ENCODE assay signal across 8 cellular contexts in the genomic region with DNA sequence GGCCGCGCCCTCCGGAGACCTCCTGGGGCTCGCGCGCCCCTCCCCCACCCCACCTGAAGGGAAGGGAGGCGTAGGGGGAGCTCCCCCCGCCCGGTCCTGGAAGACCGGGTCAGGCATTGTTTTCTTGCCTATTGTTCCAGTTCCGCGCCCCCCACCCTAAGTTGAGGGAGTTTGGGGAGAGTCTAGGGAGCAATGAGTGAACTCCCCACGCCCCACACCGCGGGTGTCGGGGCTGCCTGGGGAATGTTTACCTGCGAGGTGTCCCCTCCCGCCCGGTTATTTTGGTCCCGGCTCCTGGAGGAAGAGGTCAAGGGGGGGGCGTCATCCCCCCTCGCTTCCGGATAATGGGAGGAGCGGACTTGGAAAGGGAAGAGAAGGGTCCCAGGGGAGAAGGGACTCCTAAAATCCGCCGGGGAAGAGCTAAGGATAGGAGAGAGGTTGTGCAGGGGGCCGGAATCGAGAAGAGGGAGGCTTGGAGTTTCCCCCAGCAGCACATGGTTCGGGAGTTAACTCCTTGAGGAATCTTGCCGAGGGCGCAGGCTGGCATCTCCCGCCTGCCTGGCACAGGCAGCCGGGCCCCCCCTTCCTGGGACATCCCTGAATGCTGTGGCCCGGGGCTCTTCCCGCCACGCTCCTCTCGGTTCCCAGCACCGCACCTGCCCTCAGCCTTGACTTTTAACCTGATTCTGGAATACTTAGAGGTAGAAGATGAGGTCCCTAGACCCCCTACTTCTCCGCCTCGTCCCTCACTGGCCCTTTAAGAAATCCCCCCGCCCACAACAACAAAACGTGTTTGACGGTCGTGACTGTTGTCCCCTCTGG. TPM values are rescaled to one million over a fixed set of nuclear protein-coding genes. Genes with fewer than 3 reads are reported as not detected.
DNase-seq lines count a peak whose midpoint lies in the region; ATAC-seq and TF ChIP-seq lines count a peak whose summit lies in the region.

No MANE protein-coding gene starts in this region.

- peak in 1 of 2 donors; percentile 30 for TF ChIP-seq POLR2A in gastrocnemius medialis (IDR thresholded peaks at IDR 0.05)

- H3K9me2 ChIP-seq in PC-9 (ENCODE audit: insufficient read depth) = no peaks in the 10 kb centered on the region

- in situ Hi-C loops in astrocyte of the cerebellum (cut with HindIII; ENCODE audit: low sequenced_read_pairs) = no loop called here
- in situ Hi-C loops in gastrocnemius medialis (cut with MboI; ENCODE audit: low sequenced_read_pairs in 4 of 4) = no loop called here

- no peaks in the 10 kb centered on the region for H3K27me3 ChIP-seq in PC-9 (ENCODE audit: insufficient read depth, low read depth)
- H3K27me3 ChIP-seq in gastrocnemius medialis = no peaks in the 10 kb centered on the region

- POLR2A ChIA-PET in activated CD4-positive, alpha-beta T cell treated with anti-CD3 and anti-CD28 coated beads for 36 hours (lab: Charles Lee) = interaction anchor here (0.9 to 1.6 kb wide), 4 partner anchors 9 to 46 kb away, joined by 3 to 5 read pairs (median 4); no protein-coding TSS in a partner anchor
- POLR2A ChIA-PET in PC-9 (lab: Charles Lee; ENCODE audit: unreplicated experiment) = interaction anchor here (0.6 kb wide), 1 partner anchor 148 kb away, joined by 4 read pairs; no protein-coding TSS in a partner anchor

- H3K36me3 Mint-ChIP-seq in activated CD4-positive, alpha-beta T cell treated with anti-CD3 and anti-CD28 coated beads for 36 hours (ENCODE audit: low read depth) = peaks cover 59% of the 10 kb centered on the region

- H3K9me3 Mint-ChIP-seq in activated CD4-positive, alpha-beta T cell treated with anti-CD3 and anti-CD28 coated beads for 36 hours (ENCODE audit: low read depth) = no peaks in the 10 kb centered on the region

- DNase-seq in activated CD4-positive, alpha-beta T cell treated with anti-CD3 and anti-CD28 coated beads for 36 hours = peak; percentile 55
- no peak for DNase-seq in activated CD4-positive, alpha-beta T cell treated with anti-CD3 and anti-CD28 coated beads, Interleukin-2, amount 50 U/mL, for 1 hour
- peak in 1 of 2 experiments; percentile 31 for DNase-seq in PC-9
- DNase-seq in astrocyte of the cerebellum (ENCODE audit: low read depth) = no peak
- DNase-seq in hepatic stellate cell (ENCODE audit: low spot score) = peak; percentile 76
- peak in 1 of 2 donors; percentile 59 for DNase-seq in gastrocnemius medialis
- DNase-seq in NCI-H1694 treated with DMSO at 0.1 percent for 48 hours (lab: John Stamatoyannopoulos, UW) = no peak

- peak overlapping the region; percentile 95 for H3K4me3 Mint-ChIP-seq in activated CD4-positive, alpha-beta T cell treated with anti-CD3 and anti-CD28 coated beads for 36 hours

- no peak for TF ChIP-seq CTCF in PC-9 (conservative IDR thresholded peaks at IDR 0.05)
- no peak for TF ChIP-seq CTCF in astrocyte of the cerebellum (IDR thresholded peaks at IDR 0.05; ENCODE audit: low read depth, low read length, missing control alignments)
- TF ChIP-seq CTCF in gastrocnemius medialis (IDR thresholded peaks at IDR 0.05 in 4 of 5, conservative IDR thresholded peaks at IDR 0.05 in 1 of 5) = no peak

- peaks cover 48% of the 10 kb centered on the region for H3K4me1 Mint-ChIP-seq in activated CD4-positive, alpha-beta T cell treated with anti-CD3 and anti-CD28 coated beads for 36 hours

- ATAC-seq in activated CD4-positive, alpha-beta T cell treated with anti-CD3 and anti-CD28 coated beads for 36 hours = no peak
- ATAC-seq in gastrocnemius medialis (no peak), GM21825 (IDR thresholded peaks at IDR 0.05; ENCODE audit: unreplicated experiment) (no peak)

- H3K9me3 ChIP-seq in PC-9 (ENCODE audit: insufficient read depth, low read depth) = no peaks in the 10 kb centered on the region
- H3K9me3 ChIP-seq in gastrocnemius medialis = no peaks in the 10 kb centered on the region

- peaks cover 59% of the 10 kb centered on the region for H3K79me2 ChIP-seq in PC-9 (ENCODE audit: low read depth)

- peaks cover 33% of the 10 kb centered on the region for H4K20me1 ChIP-seq in PC-9 (ENCODE audit: insufficient read depth)

- H3K4me3 ChIP-seq in PC-9 (peak overlapping the region; percentile 97), astrocyte of the cerebellum (ENCODE audit: low read depth, low read length) (peak overlapping the region; percentile 91), gastrocnemius medialis (peak overlapping the region; percentile 71 to 93 (median 76))

- peaks cover 13% of the 10 kb centered on the region for H3K4me1 ChIP-seq in PC-9 (replicated peaks; ENCODE audit: insufficient read depth)
- H3K4me1 ChIP-seq in gastrocnemius medialis = peaks cover 48% of the 10 kb centered on the region in 2 donors

- peak overlapping the region; percentile 56; the same call in 1 of the 2 replicates for H2AFZ ChIP-seq in PC-9

- intact Hi-C loops in activated CD4-positive, alpha-beta T cell treated with anti-CD3 and anti-CD28 coated beads for 36 hours (cut with DNase I, micrococcal nuclease) = no loop called here
- intact Hi-C loops in PC-9 (cut with micrococcal nuclease; ENCODE audit: unreplicated experiment) = loop anchor here (2.0 kb wide), 1 partner anchor 43 kb away; a partner anchor contains a TSS
- intact Hi-C loops in gastrocnemius medialis (cut with DNase I; ENCODE audit: low total_unique reads) = loop anchor here (2.0 to 5.0 kb wide), 2 partner anchors 29 to 91 kb away; a partner anchor contains a TSS

- peaks cover 21% of the 10 kb centered on the region for H3K36me3 ChIP-seq in PC-9 (ENCODE audit: low read depth)
- H3K36me3 ChIP-seq in gastrocnemius medialis = peaks cover 0 to 13% of the 10 kb centered on the region in 2 donors

- BruUV-seq in PC-9 (replicated peaks; lab: Mats Ljungman, UMichigan) = no TSS peak

- peak overlapping the region; percentile 93 for H3K27ac Mint-ChIP-seq in activated CD4-positive, alpha-beta T cell treated with anti-CD3 and anti-CD28 coated beads for 36 hours

- H3K27ac ChIP-seq in PC-9 = no peak overlapping the region
- peak overlapping the region; percentile 96 to 100 (median 98) for H3K27ac ChIP-seq in gastrocnemius medialis

- CTCF ChIA-PET in activated CD4-positive, alpha-beta T cell treated with anti-CD3 and anti-CD28 coated beads for 36 hours (lab: Charles Lee) = interaction anchor here (0.6 to 1.8 kb wide), 10 partner anchors 12 to 92 kb away, joined by 3 to 16 read pairs (median 4); a partner anchor contains a TSS
- CTCF ChIA-PET in PC-9 (lab: Charles Lee) = interaction anchor here (0.5 to 0.6 kb wide), 2 partner anchors 148 to 165 kb away, joined by 5 read pairs; no protein-coding TSS in a partner anchor

- H3K27me3 Mint-ChIP-seq in activated CD4-positive, alpha-beta T cell treated with anti-CD3 and anti-CD28 coated beads for 36 hours = no peaks in the 10 kb centered on the region

- H3K4me2 ChIP-seq in PC-9 = peak overlapping the region; percentile 100

- H3F3A ChIP-seq in PC-9 (ENCODE audit: insufficient read depth, low read depth) = peaks cover 46% of the 10 kb centered on the region

RNA-seq across cellular contexts. Expression of a gene that starts 0.9 kb away (rescaled TPM):
- total RNA-seq in activated CD4-positive, alpha-beta T cell treated with anti-CD3 and anti-CD28 coated beads for 36 hours = 100 to 1,000 TPM; 168 to 174 TPM
- 113 and 127 TPM in 2 replicates for total RNA-seq in PC-9 (2021)
- total RNA-seq in gastrocnemius medialis = 10 to 100 TPM; 48.2 to 76.8 (median 56.3) TPM

RNA-seq across cellular contexts. Expression of a gene that starts 24.1 kb away (rescaled TPM):
- total RNA-seq in activated CD4-positive, alpha-beta T cell treated with anti-CD3 and anti-CD28 coated beads for 36 hours = 10 to 100 TPM; 49.4 to 58.6 TPM
- 36.6 and 38.1 TPM in 2 replicates for total RNA-seq in PC-9 (2021)
- 10 to 100 TPM; 10.0 to 25.8 (median 13.3) TPM for total RNA-seq in gastrocnemius medialis

RNA-seq across cellular contexts. Expression of a gene that starts 31.3 kb away (rescaled TPM):
- 10 to 100 TPM; 31.8 to 37.3 TPM for total RNA-seq in activated CD4-positive, alpha-beta T cell treated with anti-CD3 and anti-CD28 coated beads for 36 hours
- total RNA-seq in PC-9 (2021) (8.4 and 10.6 TPM in 2 replicates), gastrocnemius medialis (1 to 10 TPM in 1 of 4 donors, under 1 TPM in 2, not detected in 1; 0.29 to 1.2 (median 0.75) TPM)

RNA-seq across cellular contexts. Expression of a gene that starts 42.1 kb away (rescaled TPM):
- 1 to 10 TPM; 1.6 to 1.7 TPM for total RNA-seq in activated CD4-positive, alpha-beta T cell treated with anti-CD3 and anti-CD28 coated beads for 36 hours
- 26.9 and 43.3 TPM in 2 replicates for total RNA-seq in PC-9 (2021)
- total RNA-seq in gastrocnemius medialis = 1 to 10 TPM; 1.3 to 4.0 (median 1.6) TPM

RNA-seq across cellular contexts. Expression of a gene that starts 46.5 kb away (rescaled TPM):
- total RNA-seq in activated CD4-positive, alpha-beta T cell treated with anti-CD3 and anti-CD28 coated beads for 36 hours = 100 to 1,000 TPM; 337 to 396 TPM
- 262 and 278 TPM in 2 replicates for total RNA-seq in PC-9 (2021)
- 100 to 1,000 TPM; 211 to 334 (median 280) TPM for total RNA-seq in gastrocnemius medialis

Comparison
In these comparisons a context has a peak if more than half of its experiments do, and no peak if none do; other contexts are left out.
1. DNase-seq: peak in activated CD4-positive, alpha-beta T cell treated with anti-CD3 and anti-CD28 coated beads for 36 hours (single experiment) and hepatic stellate cell (single experiment); none in activated CD4-positive, alpha-beta T cell treated with anti-CD3 and anti-CD28 coated beads, Interleukin-2, amount 50 U/mL, for 1 hour (single experiment), astrocyte of the cerebellum (single experiment) and NCI-H1694 treated with DMSO at 0.1 percent for 48 hours (single experiment).
2. intact Hi-C loops: an anchor here in PC-9 (2.0 kb wide) and gastrocnemius medialis (2.0 to 5.0 kb wide); none called in activated CD4-positive, alpha-beta T cell treated with anti-CD3 and anti-CD28 coated beads for 36 hours.
3. Peak in every context shown above with its lines, with median percentiles within 50 percentile points of each other: H3K4me3 ChIP-seq.